In the genomic region with DNA sequence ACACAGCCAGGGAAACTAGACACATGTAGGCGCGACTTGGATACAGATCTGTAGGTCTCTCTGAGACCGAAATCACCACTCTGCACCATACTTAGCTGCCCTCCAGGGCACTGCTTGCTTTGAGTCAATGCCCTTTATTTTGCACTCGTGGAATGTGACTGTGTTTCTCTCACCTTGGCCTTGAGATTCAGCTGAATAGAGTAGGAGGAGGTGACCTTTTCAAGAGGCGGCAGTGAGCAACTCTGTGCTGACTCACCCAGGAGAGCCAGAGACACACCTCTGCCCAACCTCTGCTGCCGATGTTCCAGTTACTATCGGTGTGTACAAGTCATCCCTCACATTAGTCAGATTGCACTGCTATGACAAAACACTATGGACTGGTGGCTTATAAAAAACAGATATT, we compare ENCODE assay signal across 10 cellular contexts.
DNase-seq lines count a peak whose midpoint lies in the region; ATAC-seq lines count a peak whose summit lies in the region.
"Had no signal": no experiment of that assay in that cellular context is flagged by ENCODE, and none has a peak within 500 bp of the region (broad histone marks: within the 10 kb centered on the region; RNA-seq: fewer than 3 reads in every experiment).

No MANE protein-coding gene starts in this region.

- peak overlapping the region; percentile 58 for H3K4me3 Mint-ChIP-seq in central memory CD8-positive, alpha-beta T cell
- H3K4me3 Mint-ChIP-seq: neural progenitor cell had no signal

- H3K27me3 Mint-ChIP-seq in central memory CD8-positive, alpha-beta T cell = no peaks in the 10 kb centered on the region

- H3K9me3 Mint-ChIP-seq in central memory CD8-positive, alpha-beta T cell = peaks cover 1% of the 10 kb centered on the region

- peak; percentile 38 for ATAC-seq in central memory CD8-positive, alpha-beta T cell (replicated peaks; ENCODE audit: extremely low read depth, poor library complexity, severe bottlenecking)
- ATAC-seq in HG02610 (IDR thresholded peaks at IDR 0.05; ENCODE audit: unreplicated experiment) = no peak

- peaks cover 63% of the 10 kb centered on the region for H3K4me1 Mint-ChIP-seq in central memory CD8-positive, alpha-beta T cell

- H3K27ac Mint-ChIP-seq in central memory CD8-positive, alpha-beta T cell (ENCODE audit: low read depth) = no peak overlapping the region
- H3K27ac Mint-ChIP-seq: neural progenitor cell had no signal

- peak; percentile 54 for DNase-seq in HT1080 (ENCODE audit: low read depth)
- peak; percentile 77 for DNase-seq in activated CD8-positive, alpha-beta memory T cell treated with anti-CD3 and anti-CD28 coated beads for 24 hours
- no peak for DNase-seq in central memory CD8-positive, alpha-beta T cell (ENCODE audit: low spot score in 2 of 2)
- DNase-seq in stimulated activated CD4-positive, alpha-beta T cell treated with anti-CD3 and anti-CD28 coated beads, Interleukin-4, amount 100 ng/mL, for 4 hours = peak; percentile 56 to 84
- DNase-seq in DMS 273 treated with DMSO at 0.1 percent for 48 hours (lab: John Stamatoyannopoulos, UW) = no peak
- no peak for DNase-seq in NCI-H1092 treated with DMSO at 0.1 percent for 48 hours (lab: John Stamatoyannopoulos, UW)
- DNase-seq in ecto neural progenitor cell (ENCODE audit: low spot score) = no peak
- DNase-seq: effector CD8-positive, alpha-beta T cell had no signal

- H3K36me3 Mint-ChIP-seq in central memory CD8-positive, alpha-beta T cell (ENCODE audit: insufficient read depth) = peaks cover 6% of the 10 kb centered on the region
- H3K36me3 Mint-ChIP-seq: neural progenitor cell had no signal

Comparison
In these comparisons a context has a peak if more than half of its experiments do, and no peak if none do; other contexts are left out.
1. DNase-seq: peak in HT1080 (single experiment), activated CD8-positive, alpha-beta memory T cell treated with anti-CD3 and anti-CD28 coated beads for 24 hours (single experiment) and stimulated activated CD4-positive, alpha-beta T cell treated with anti-CD3 and anti-CD28 coated beads, Interleukin-4, amount 100 ng/mL, for 4 hours (2 of 2); none in central memory CD8-positive, alpha-beta T cell (0 of 2), DMS 273 treated with DMSO at 0.1 percent for 48 hours (single experiment), NCI-H1092 treated with DMSO at 0.1 percent for 48 hours (single experiment) and ecto neural progenitor cell (single experiment).